Comparison of ENCODE assay signal across 23 cellular contexts in genomic region chr10:111473361-111473760, GRCh38.
"Had no signal": no experiment of that assay in that cellular context is flagged by ENCODE, and none has a peak within 500 bp of the region (broad histone marks: within the 10 kb centered on the region; RNA-seq: fewer than 3 reads in every experiment).

No MANE protein-coding gene starts in this region.

- H3K4me3 ChIP-seq: adrenal gland, MG63 had no signal

- H3K4me1 ChIP-seq: adrenal gland had no signal

- FAIRE-seq: RCC 7860, TTC549 had no signal

- DNase-seq: activated CD4-positive, alpha-beta memory T cell treated with anti-CD3 and anti-CD28 coated beads for 36 hours; activated CD4-positive, alpha-beta T cell treated with anti-CD3 and anti-CD28 coated beads, Interleukin-2, amount 10 ng/mL, durations not matched to agents 7 days and 5 days; activated CD4-positive, CD25-positive, alpha-beta regulatory T cell; activated naive CD4-positive, alpha-beta T cell treated with anti-CD3 and anti-CD28 coated beads, Interleukin-2, amount 50 U/mL, for 16 hours; activated naive CD8-positive, alpha-beta T cell treated with anti-CD3 and anti-CD28 coated beads, Interleukin-2, amount 10 ng/mL, durations not matched to agents 7 days and 5 days; adrenal gland; anterior cingulate cortex; central memory CD4-positive, alpha-beta T cell; MG63; NCI-H1105; NCI-H1436; NCI-H1694 treated with DMSO at 0.1 percent for 48 hours; NCI-H2029 treated with DMSO at 0.1 percent for 48 hours; NCI-H446; NCI-H524; PC-3; SIG-M5; T-cell; T-helper 2 cell; T1000 had no signal

- H3K4me2 ChIP-seq: KMS-11 had no signal

- H3K27ac Mint-ChIP-seq: activated CD4-positive, alpha-beta memory T cell treated with anti-CD3 and anti-CD28 coated beads for 36 hours; activated CD4-positive, alpha-beta T cell treated with anti-CD3 and anti-CD28 coated beads, Interleukin-2, amount 10 ng/mL, durations not matched to agents 7 days and 5 days; activated naive CD8-positive, alpha-beta T cell treated with anti-CD3 and anti-CD28 coated beads, Interleukin-2, amount 10 ng/mL, durations not matched to agents 7 days and 5 days; T-cell had no signal

- H3K4me3 Mint-ChIP-seq: activated CD4-positive, alpha-beta memory T cell treated with anti-CD3 and anti-CD28 coated beads for 36 hours; activated CD4-positive, alpha-beta T cell treated with anti-CD3 and anti-CD28 coated beads, Interleukin-2, amount 10 ng/mL, durations not matched to agents 7 days and 5 days; activated naive CD8-positive, alpha-beta T cell treated with anti-CD3 and anti-CD28 coated beads, Interleukin-2, amount 10 ng/mL, durations not matched to agents 7 days and 5 days; T-cell had no signal

- H3K9me3 Mint-ChIP-seq: activated CD4-positive, alpha-beta memory T cell treated with anti-CD3 and anti-CD28 coated beads for 36 hours; activated CD4-positive, alpha-beta T cell treated with anti-CD3 and anti-CD28 coated beads, Interleukin-2, amount 10 ng/mL, durations not matched to agents 7 days and 5 days; activated naive CD8-positive, alpha-beta T cell treated with anti-CD3 and anti-CD28 coated beads, Interleukin-2, amount 10 ng/mL, durations not matched to agents 7 days and 5 days; T-cell had no signal

- H3K9me3 ChIP-seq: adrenal gland, MG63 had no signal

- H3K9ac ChIP-seq: KMS-11 had no signal

- H3K36me3 Mint-ChIP-seq: activated CD4-positive, alpha-beta memory T cell treated with anti-CD3 and anti-CD28 coated beads for 36 hours; activated naive CD8-positive, alpha-beta T cell treated with anti-CD3 and anti-CD28 coated beads, Interleukin-2, amount 10 ng/mL, durations not matched to agents 7 days and 5 days; T-cell had no signal

- H3K27ac ChIP-seq: adrenal gland, KMS-11 had no signal

- ATAC-seq: PC-3, T-cell had no signal

- H3K27me3 ChIP-seq: adrenal gland, MG63 had no signal

- H3K36me3 ChIP-seq: adrenal gland, MG63 had no signal

- H3K4me1 Mint-ChIP-seq: activated CD4-positive, alpha-beta T cell treated with anti-CD3 and anti-CD28 coated beads, Interleukin-2, amount 10 ng/mL, durations not matched to agents 7 days and 5 days; activated naive CD8-positive, alpha-beta T cell treated with anti-CD3 and anti-CD28 coated beads, Interleukin-2, amount 10 ng/mL, durations not matched to agents 7 days and 5 days; T-cell had no signal
